ENCODE assay signal across 8 cellular contexts in the genomic region with DNA sequence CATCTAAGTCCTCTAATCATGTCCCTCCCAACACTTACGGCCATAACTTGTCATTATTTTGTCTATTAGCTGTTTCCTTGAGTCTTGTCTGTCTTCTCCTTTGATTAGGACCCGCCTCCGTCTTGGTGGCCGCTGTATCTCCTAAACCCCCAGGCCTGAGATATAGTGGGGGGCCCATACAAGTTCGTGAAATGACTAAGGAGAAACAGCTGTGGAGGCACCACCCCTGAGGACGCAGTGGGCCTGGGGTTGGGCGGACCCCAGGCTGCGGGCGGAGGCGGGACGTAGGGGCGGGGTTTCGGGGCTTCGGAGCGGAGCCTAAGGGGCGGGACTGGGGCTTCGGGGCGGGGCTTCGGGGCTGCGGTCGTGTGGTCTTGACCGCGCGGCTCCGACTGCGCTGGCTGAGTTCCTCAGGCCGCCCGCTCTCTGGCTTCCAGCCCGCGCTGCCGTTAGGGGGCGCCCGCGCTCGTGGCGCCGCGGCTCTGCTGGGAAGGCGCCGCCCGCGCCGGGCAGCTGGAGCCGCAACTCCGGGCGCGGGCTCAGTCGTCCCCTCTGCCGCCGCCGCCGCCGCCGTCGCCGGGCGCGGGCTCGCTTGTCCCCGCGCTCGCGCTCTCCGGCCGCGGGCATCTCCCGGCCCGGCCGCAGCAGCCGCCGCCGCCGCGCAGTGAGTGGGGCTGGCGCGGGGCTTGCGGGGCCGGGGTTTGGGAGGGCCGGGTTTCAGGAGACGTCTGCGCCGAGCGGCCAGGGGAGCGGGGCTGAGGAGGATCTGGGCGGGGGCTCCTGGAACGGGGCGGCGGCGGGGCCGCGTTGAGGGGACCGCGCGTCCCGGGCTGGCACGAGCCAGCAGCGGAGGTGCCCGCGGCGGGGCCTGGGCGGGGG. TPM values are rescaled to one million over a fixed set of nuclear protein-coding genes. Genes with fewer than 3 reads are reported as not detected.
DNase-seq lines count a peak whose midpoint lies in the region; ATAC-seq and TF ChIP-seq lines count a peak whose summit lies in the region.

TSS of gene KCTD6 (plus strand) at position 591 of the 879 bp plus-strand sequence. CDS start 6,660 bp downstream, outside the sequence.

- intact Hi-C loops in ascending aorta (cut with DNase I) = loop anchor here (1.0 to 2.0 kb wide), 6 partner anchors 29 to 895 kb away; partner anchors contain the start of genes ARF4, HTD2, PDHB and PXK

- H3K4me3 ChIP-seq in ascending aorta (peak within 1 kb of the TSS; percentile 96 to 98), hepatocyte (peak within 1 kb of the TSS; percentile 81)

- peak within 1 kb of the TSS; percentile 81 to 92 for H3K27ac ChIP-seq in ascending aorta
- peak within 1 kb of the TSS; percentile 71 for H3K27ac ChIP-seq in hepatocyte

- H3K4me1 ChIP-seq in ascending aorta (peaks cover 5 to 37% of the 10 kb centered on the region in 2 donors), hepatocyte (ENCODE audit: insufficient read depth) (peaks cover 33% of the 10 kb centered on the region)

- no peaks in the 10 kb centered on the region for H3K9me2 ChIP-seq in hepatocyte (replicated peaks; ENCODE audit: insufficient read depth)

- in situ Hi-C loops in GM13977 (cut with MboI; ENCODE audit: low pct_unique_long_range_greater_than_20kb, low sequenced_read_pairs, unreplicated experiment) = no loop called here

- peaks cover 44% of the 10 kb centered on the region for H3K79me2 ChIP-seq in hepatocyte

- H4K20me1 ChIP-seq in hepatocyte (ENCODE audit: insufficient read depth, poor library complexity, severe bottlenecking) = peaks cover 19% of the 10 kb centered on the region

- ATAC-seq in HG02870 (IDR thresholded peaks at IDR 0.05; ENCODE audit: unreplicated experiment) (peak; percentile 77), GM18870 (IDR thresholded peaks at IDR 0.05; ENCODE audit: unreplicated experiment) (no peak)

- H3K9me3 ChIP-seq in ascending aorta (no peaks in the 10 kb centered on the region), hepatocyte (ENCODE audit: low read depth) (no peaks in the 10 kb centered on the region)

- H3K27me3 ChIP-seq in ascending aorta (no peaks in the 10 kb centered on the region), hepatocyte (no peaks in the 10 kb centered on the region)

- H2AFZ ChIP-seq in hepatocyte = peak within 1 kb of the TSS; percentile 96

- peak; percentile 97 for DNase-seq in GM13977 (ENCODE audit: low spot score)
- peak; percentile 86 for DNase-seq in NCI-H146 (lab: John Stamatoyannopoulos, UW)
- DNase-seq in T-helper 2 cell = peak; percentile 75 to 96 (median 76)
- peak; percentile 65 to 96 for DNase-seq in ascending aorta (ENCODE audit: low spot score in 2 of 2)
- DNase-seq in hepatocyte (ENCODE audit: low spot score) = peak; percentile 98
- DNase-seq in retina = peak; percentile 95

- peak within 1 kb of the TSS; percentile 95 for H3K4me2 ChIP-seq in hepatocyte

- TF ChIP-seq CTCF in GM13977 (IDR thresholded peaks at IDR 0.05; ENCODE audit: extremely low read depth, insufficient read depth, missing control alignments) (peak; percentile 98), ascending aorta (IDR thresholded peaks at IDR 0.05) (peak; percentile 58 to 86 (median 64)), hepatocyte (IDR thresholded peaks at IDR 0.05; ENCODE audit: poor library complexity) (peak; percentile 81)

- no peaks in the 10 kb centered on the region for H3K36me3 ChIP-seq in ascending aorta
- no peaks in the 10 kb centered on the region for H3K36me3 ChIP-seq in hepatocyte (replicated peaks; ENCODE audit: insufficient read depth, low read depth)

- WGBS in hepatocyte (ENCODE audit: low lambda C conversion rate, missing lambda C conversion rate) = 6% methylated on average over 14 of the region's 101 CpGs

RNA-seq across cellular contexts. Expression of gene KCTD6, which starts in this region (rescaled TPM):
- total RNA-seq in ascending aorta = 6.6 TPM
- 18.9 and 19.8 TPM in 2 replicates for total RNA-seq in hepatocyte
- polyA plus RNA-seq in hepatocyte = 13.8 and 14.3 TPM in 2 replicates
